Comparison of ENCODE assay signal across 1 cellular context in genomic region chr14:100334904-100335303, GRCh38.
TF ChIP-seq lines count a peak whose summit lies in the region.

No MANE protein-coding gene starts in this region.

TF ChIP-seq in HepG2, 621 proteins besides CTCF, POLR2A, EP300 and RAD21:
- no peak for TF ChIP-seq ZUFSP (CRISPR knock-in tag; IDR thresholded peaks at IDR 0.05; ENCODE audit: borderline replicate concordance)
- no peak for TF ChIP-seq KAT8 (CRISPR knock-in tag; IDR thresholded peaks at IDR 0.05)
- no peak for TF ChIP-seq ZNF652 (CRISPR knock-in tag; IDR thresholded peaks at IDR 0.05; ENCODE audit: borderline replicate concordance, low read depth)
- TF ChIP-seq ZNF383 (CRISPR knock-in tag; IDR thresholded peaks at IDR 0.05; ENCODE audit: borderline replicate concordance) = no peak
- TF ChIP-seq ELF4 (CRISPR knock-in tag; IDR thresholded peaks at IDR 0.05; ENCODE audit: borderline replicate concordance) = no peak
- TF ChIP-seq ATF3 (CRISPR knock-in tag; IDR thresholded peaks at IDR 0.05) = no peak
